In the genomic region with DNA sequence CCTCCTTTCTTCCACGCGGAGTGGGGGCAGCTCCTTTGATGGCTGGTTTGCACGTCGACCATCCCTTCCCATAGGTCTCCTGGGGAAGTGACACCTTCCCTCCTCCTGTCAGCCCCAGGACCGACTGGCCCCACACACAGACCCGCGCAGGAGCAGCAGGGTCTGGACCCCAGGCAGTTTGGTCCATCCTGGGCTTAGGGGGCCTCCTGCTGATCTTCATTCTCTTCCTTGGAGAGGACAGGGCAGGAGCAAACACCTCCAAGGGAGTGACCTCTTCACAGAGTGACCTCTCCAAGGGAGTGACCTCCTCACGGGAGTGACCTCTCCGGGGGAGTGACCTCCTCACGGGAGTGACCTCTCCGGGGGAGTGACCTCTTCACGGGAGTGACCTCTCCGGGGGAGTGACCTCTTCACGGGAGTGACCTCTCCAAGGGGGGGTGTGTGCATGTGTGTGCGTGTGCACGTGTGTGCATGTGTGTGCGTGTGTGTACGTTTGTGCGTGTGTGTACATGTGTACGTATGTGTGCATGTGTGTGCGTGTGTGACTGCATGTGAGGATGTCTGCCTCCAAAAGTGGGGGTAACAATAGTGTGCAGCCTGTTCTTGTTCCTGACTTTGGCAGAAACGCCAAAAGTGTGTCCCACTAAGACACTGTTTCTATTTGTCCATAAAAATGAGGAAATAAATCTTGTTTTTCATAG, we compare ENCODE assay signal across 28 cellular contexts. TPM values are rescaled to one million over a fixed set of nuclear protein-coding genes. Genes with fewer than 3 reads are reported as not detected.
DNase-seq lines count a peak whose midpoint lies in the region; ATAC-seq, FAIRE-seq and TF ChIP-seq lines count a peak whose summit lies in the region.
"Had no signal": no experiment of that assay in that cellular context is flagged by ENCODE, and none has a peak within 500 bp of the region (broad histone marks: within the 10 kb centered on the region; RNA-seq: fewer than 3 reads in every experiment).

No MANE protein-coding gene starts in this region.

- TF ChIP-seq CTCF in GM12878 (IDR thresholded peaks at IDR 0.05 in 2 of 3, conservative IDR thresholded peaks at IDR 0.05 in 1 of 3; ENCODE audit: control insufficient read depth in 2 of 3, extremely low read depth in 1 of 3, insufficient read depth in 1 of 3, low read depth in 3 of 3, low read length in 3 of 3): no peak
- no peak for TF ChIP-seq CTCF in lung (IDR thresholded peaks at IDR 0.05; ENCODE audit: control extremely low read depth, extremely low read depth)
- TF ChIP-seq CTCF in stomach (IDR thresholded peaks at IDR 0.05): no peak

- ATAC-seq in activated CD8-positive, alpha-beta memory T cell treated with anti-CD3 and anti-CD28 coated beads, Interleukin-2, amount 10 ng/mL, durations not matched to agents 7 days and 5 days: no peak
- ATAC-seq in GM12878: no peak
- ATAC-seq in lung (ENCODE audit: insufficient read depth, low FRiP score): no peak
- ATAC-seq: activated T-cell treated with anti-CD3 and anti-CD28 coated beads, Interleukin-2, amount 50 U/mL, for 4 hours; stimulated activated naive B cell treated with anti-CD40 and anti-IgM and Interleukin-4, amounts not matched to agents 10 μg/mL and 1 μg/mL and 100 μg/mL, for 72 hours had no signal

- POLR2A ChIA-PET in GM12878 (lab: Charles Lee): no interaction called here

- no peak for FAIRE-seq in GM12878 (lab: Jason Lieb, UNC)
- FAIRE-seq in H54 (lab: Jason Lieb, UNC): no peak

- H3K27ac ChIP-seq in GM12878 (ENCODE audit: control insufficient read depth, insufficient read depth): no peak overlapping the region
- H3K27ac ChIP-seq in lung (ENCODE audit: low read depth in 1 of 2, low read length in 1 of 2): no peak overlapping the region
- no peak overlapping the region for H3K27ac ChIP-seq in stomach
- H3K27ac ChIP-seq: dorsolateral prefrontal cortex had no signal

- H3K4me1 ChIP-seq in GM12878 (ENCODE audit: control insufficient read depth, insufficient read depth, low read length) (no peaks in the 10 kb centered on the region), lung (ENCODE audit: control insufficient read depth in 2 of 2, insufficient read depth in 2 of 2, low read length in 2 of 2) (no peaks in the 10 kb centered on the region), stomach (no peaks in the 10 kb centered on the region)

- TF ChIP-seq EP300 in GM12878 (IDR thresholded peaks at IDR 0.05; ENCODE audit: borderline replicate concordance in 1 of 2, control insufficient read depth in 1 of 2, low read depth in 2 of 2, low read length in 2 of 2) (no peak), stomach (IDR thresholded peaks at IDR 0.05) (no peak)

- no peaks in the 10 kb centered on the region for H3K4me1 Mint-ChIP-seq in activated CD8-positive, alpha-beta memory T cell treated with anti-CD3 and anti-CD28 coated beads, Interleukin-2, amount 10 ng/mL, durations not matched to agents 7 days and 5 days
- H3K4me1 Mint-ChIP-seq: brain, immature natural killer cell had no signal

- BruUV-seq in GM12878 (replicated peaks; lab: Mats Ljungman, UMichigan): no TSS peak

- H3K36me3 Mint-ChIP-seq in activated CD8-positive, alpha-beta memory T cell treated with anti-CD3 and anti-CD28 coated beads, Interleukin-2, amount 10 ng/mL, durations not matched to agents 7 days and 5 days: peaks cover 1% of the 10 kb centered on the region
- H3K36me3 Mint-ChIP-seq: brain, immature natural killer cell, type B pancreatic cell had no signal

- H3K4me3 Mint-ChIP-seq in activated CD8-positive, alpha-beta memory T cell treated with anti-CD3 and anti-CD28 coated beads, Interleukin-2, amount 10 ng/mL, durations not matched to agents 7 days and 5 days: no peak overlapping the region
- H3K4me3 Mint-ChIP-seq: activated T-cell treated with anti-CD3 and anti-CD28 coated beads, Interleukin-2, amount 50 U/mL, for 4 hours; brain; HFFc6; immature natural killer cell; stimulated activated naive B cell treated with anti-CD40 and anti-IgM and Interleukin-4, amounts not matched to agents 10 μg/mL and 1 μg/mL and 100 μg/mL, for 72 hours; type B pancreatic cell had no signal

- H3K9me3 Mint-ChIP-seq in activated CD8-positive, alpha-beta memory T cell treated with anti-CD3 and anti-CD28 coated beads, Interleukin-2, amount 10 ng/mL, durations not matched to agents 7 days and 5 days (ENCODE audit: low read depth): peaks cover 7% of the 10 kb centered on the region
- H3K9me3 Mint-ChIP-seq: activated T-cell treated with anti-CD3 and anti-CD28 coated beads, Interleukin-2, amount 50 U/mL, for 4 hours; type B pancreatic cell had no signal

- RAD21 ChIA-PET in GM12878 (lab: Charles Lee; ENCODE audit: unreplicated experiment): no interaction called here

- no peaks in the 10 kb centered on the region for H3K36me3 ChIP-seq in GM12878 (ENCODE audit: control insufficient read depth in 2 of 2, insufficient read depth in 2 of 2, low read length in 1 of 2)
- H3K36me3 ChIP-seq in lung (ENCODE audit: control insufficient read depth in 2 of 2, insufficient read depth in 2 of 2, low read length in 2 of 2): no peaks in the 10 kb centered on the region
- no peaks in the 10 kb centered on the region for H3K36me3 ChIP-seq in stomach

- no peaks in the 10 kb centered on the region for H4K20me1 ChIP-seq in GM12878 (ENCODE audit: control insufficient read depth, insufficient read depth)

- SMC1A ChIA-PET in GM12878 (lab: Charles Lee; ENCODE audit: uncharacterized antibody, unreplicated experiment): no interaction called here

- TF ChIP-seq POLR2A in GM12878 (IDR thresholded peaks at IDR 0.05; ENCODE audit: low read depth, low read length) (no peak), stomach (IDR thresholded peaks at IDR 0.05) (no peak), H54 (IDR thresholded peaks at IDR 0.05; ENCODE audit: low read depth, low read length) (no peak)

- H3K27me3 Mint-ChIP-seq in activated CD8-positive, alpha-beta memory T cell treated with anti-CD3 and anti-CD28 coated beads, Interleukin-2, amount 10 ng/mL, durations not matched to agents 7 days and 5 days: peaks cover 29% of the 10 kb centered on the region

- DNase-seq in activated CD8-positive, alpha-beta memory T cell treated with anti-CD3 and anti-CD28 coated beads, Interleukin-2, amount 50 U/mL, for 48 hours: peak; percentile 32
- DNase-seq in activated CD8-positive, alpha-beta memory T cell treated with anti-CD3 and anti-CD28 coated beads, Interleukin-2, amount 10 ng/mL, durations not matched to agents 7 days and 5 days: no peak
- no peak for DNase-seq in GM12878 (ENCODE audit: low read depth, low spot score)
- DNase-seq in lung (ENCODE audit: low spot score): peak; percentile 27
- DNase-seq in stomach: peak; percentile 20
- DNase-seq in H54 (ENCODE audit: insufficient read length, low spot score): no peak
- no peak for DNase-seq in DMS114 treated with DMSO at 0.1 percent for 48 hours (lab: John Stamatoyannopoulos, UW; ENCODE audit: unreplicated experiment)
- no peak for DNase-seq in foreskin melanocyte
- DNase-seq: activated naive CD4-positive, alpha-beta T cell; activated T-cell treated with anti-CD3 and anti-CD28 coated beads, Interleukin-2, amount 50 U/mL, for 4 hours; Calu3; cerebellar nuclear complex; DMS79 treated with DMSO at 0.1 percent for 48 hours; dorsolateral prefrontal cortex; GDM1; HFFc6; hippocampal formation; immature natural killer cell; NCI-H1048; NCI-H1694; NCI-H446; NCI-H774; occipital lobe; stimulated activated naive B cell treated with anti-CD40 and anti-IgM and Interleukin-4, amounts not matched to agents 10 μg/mL and 1 μg/mL and 100 μg/mL, for 72 hours; SW 1271 had no signal

- no peak overlapping the region for H3K9ac ChIP-seq in GM12878 (ENCODE audit: control insufficient read depth, insufficient read depth, low read length)

- CTCF ChIA-PET in activated CD8-positive, alpha-beta memory T cell treated with anti-CD3 and anti-CD28 coated beads, Interleukin-2, amount 10 ng/mL, durations not matched to agents 7 days and 5 days (lab: Charles Lee): no interaction called here
- CTCF ChIA-PET in GM12878 (lab: Yijun Ruan, JAX): no interaction called here

- H3K4me2 ChIP-seq in GM12878 (ENCODE audit: control insufficient read depth, insufficient read depth): no peak overlapping the region

- H3K27me3 ChIP-seq in GM12878 (replicated peaks in 1 of 2; ENCODE audit: control insufficient read depth in 2 of 2, insufficient read depth in 2 of 2, low read length in 1 of 2) (no peaks in the 10 kb centered on the region), lung (ENCODE audit: control insufficient read depth, insufficient read depth) (no peaks in the 10 kb centered on the region), stomach (no peaks in the 10 kb centered on the region)

- intact Hi-C loops in GM12878 (cut with micrococcal nuclease; ENCODE audit: unreplicated experiment): no loop called here
- intact Hi-C loops in stomach (cut with DNase I; ENCODE audit: low total_unique reads): no loop called here

- 69% methylated on average over 19 of the region's 22 CpGs for WGBS in GM12878 (ENCODE audit: insufficient coverage, insufficient replicate concordance, low lambda C conversion rate, missing lambda C conversion rate)
- WGBS in lung, 2 donors: 75 to 83% methylated on average over 22 of the region's 22 CpGs
- WGBS in stomach, 5 donors: 69 to 82% (median 77%) methylated on average over 22 of the region's 22 CpGs

- TF ChIP-seq RAD21 in GM12878 (IDR thresholded peaks at IDR 0.05; ENCODE audit: insufficient read depth, low read depth, low read length): no peak

- no peak overlapping the region for H2AFZ ChIP-seq in GM12878 (ENCODE audit: control insufficient read depth, low read depth, low read length)

- no peak overlapping the region for H3K4me3 ChIP-seq in GM12878
- H3K4me3 ChIP-seq in lung: no peak overlapping the region
- no peak overlapping the region for H3K4me3 ChIP-seq in stomach
- H3K4me3 ChIP-seq: dorsolateral prefrontal cortex, skin epidermis had no signal

- in situ Hi-C loops in GM12878 (cut with MboI): no loop called here

- H3K9me3 ChIP-seq in GM12878 (replicated peaks; ENCODE audit: control insufficient read depth, insufficient read depth, low read length) (peaks cover 5% of the 10 kb centered on the region; the same call in 2 of the 3 replicates), lung (ENCODE audit: control insufficient read depth in 2 of 2, insufficient read depth in 1 of 2, low read length in 1 of 2) (no peaks in the 10 kb centered on the region), stomach (no peaks in the 10 kb centered on the region)

- no peak overlapping the region for H3K27ac Mint-ChIP-seq in activated CD8-positive, alpha-beta memory T cell treated with anti-CD3 and anti-CD28 coated beads, Interleukin-2, amount 10 ng/mL, durations not matched to agents 7 days and 5 days
- H3K27ac Mint-ChIP-seq: brain; HFFc6; immature natural killer cell; stimulated activated naive B cell treated with anti-CD40 and anti-IgM and Interleukin-4, amounts not matched to agents 10 μg/mL and 1 μg/mL and 100 μg/mL, for 72 hours; type B pancreatic cell had no signal

- no peaks in the 10 kb centered on the region for H3K79me2 ChIP-seq in GM12878 (ENCODE audit: control insufficient read depth, insufficient read depth, low read length)

RNA-seq across cellular contexts. Expression of a gene that starts 29.8 kb away (rescaled TPM):
- 1 to 10 TPM in 1 of 2 experiments, under 1 TPM in 1; 0.12 to 5.4 TPM for total RNA-seq in activated CD8-positive, alpha-beta memory T cell treated with anti-CD3 and anti-CD28 coated beads, Interleukin-2, amount 10 ng/mL, durations not matched to agents 7 days and 5 days
- 0.47 and 0.56 TPM in 2 replicates for total RNA-seq in GM12878 (2013; cell fraction: nucleolus; rRNA removed)
- total RNA-seq in GM12878 (2014; rRNA removed) (not detected in 2 replicates), GM12878 (2014; rRNA removed; fragmentation: Illumina TruSeq; extraction: Trizol) (not detected in 2 replicates), GM12878 (2021) (1.1 and 1.3 TPM in 2 replicates), lung (100 to 1,000 TPM; 224 to 399 TPM), stomach (100 to 1,000 TPM; 147 to 756 (median 342) TPM)
- not detected for polyA plus RNA-seq in GM12878 (2011; ENCODE audit: low read depth)
- polyA plus RNA-seq in GM12878 (2011; rRNA removed) (not detected in 2 replicates), GM12878 (2014; fragmentation: Illumina TruSeq; extraction: Trizol) (not detected in 2 replicates), GM12878 (2014; fragmentation: Nextera tagmentation; extraction: Ambion mirVana) (not detected), GM12878 (2014; rRNA removed) (not detected in 2 replicates), GM12878 (2016; fragmentation: Nextera tagmentation; extraction: Ambion mirVana) (under 1 TPM; 0.12 to 0.20 TPM), lung (100 to 1,000 TPM; 107 to 120 TPM), stomach (100 to 1,000 TPM in 1 of 3 donors, 10 to 100 TPM in 2; 63.2 to 174 (median 73.6) TPM)
- polyA plus RNA-seq in GM12878 (2011; cell fraction: cytosol; rRNA removed): 0.09 and 0.17 TPM in 2 replicates
- 0.99 and 1.0 TPM in 2 replicates for polyA plus RNA-seq in GM12878 (2011; cell fraction: nucleus; rRNA removed)
- polyA plus RNA-seq in GM12878 (2012): 0.38 and 0.58 TPM in 2 replicates
- polyA minus RNA-seq in GM12878 (2011; rRNA and poly(A)+ RNA removed): not detected in 2 replicates
- not detected in 2 replicates for polyA minus RNA-seq in GM12878 (2011; cell fraction: cytosol; rRNA and poly(A)+ RNA removed)
- polyA minus RNA-seq in GM12878 (2011; cell fraction: nucleus; rRNA and poly(A)+ RNA removed): 0.19 and 0.36 TPM in 2 replicates

Comparison
In these comparisons a context has a peak if more than half of its experiments do, and no peak if none do; other contexts are left out.
1. DNase-seq: peak in activated CD8-positive, alpha-beta memory T cell treated with anti-CD3 and anti-CD28 coated beads, Interleukin-2, amount 50 U/mL, for 48 hours (single experiment), lung (single experiment) and stomach (single experiment); none in activated CD8-positive, alpha-beta memory T cell treated with anti-CD3 and anti-CD28 coated beads, Interleukin-2, amount 10 ng/mL, durations not matched to agents 7 days and 5 days (single experiment), GM12878 (single experiment), H54 (single experiment), DMS114 treated with DMSO at 0.1 percent for 48 hours (single experiment) and foreskin melanocyte (single experiment).
2. RNA of a gene that starts 29.8 kb away (total RNA-seq): 224 to 399 TPM in lung and 147 to 756 TPM in stomach; 0.12 to 5.4 TPM in activated CD8-positive, alpha-beta memory T cell treated with anti-CD3 and anti-CD28 coated beads, Interleukin-2, amount 10 ng/mL, durations not matched to agents 7 days and 5 days and 0.47 to 1.3 TPM in GM12878; every median in the first group is over 10 times any median in the second.